8 cellular contexts compared by ENCODE assay signal in genomic region chr1:233294991-233295774, GRCh38. TPM values are rescaled to one million over a fixed set of nuclear protein-coding genes. Genes with fewer than 3 reads are reported as not detected.
DNase-seq lines count a peak whose midpoint lies in the region; ATAC-seq, FAIRE-seq and TF ChIP-seq lines count a peak whose summit lies in the region.

Gene PCNX2 (minus strand): TSS chr1:233295725. CDS start chr1:233295478, 247 bp downstream.

- TF ChIP-seq CTCF in IMR-90 (conservative IDR thresholded peaks at IDR 0.05; ENCODE audit: low read depth, low read length) (no peak), RWPE2 (IDR thresholded peaks at IDR 0.05; ENCODE audit: poor library complexity, severe bottlenecking) (no peak), glutamatergic neuron (IDR thresholded peaks at IDR 0.05; ENCODE audit: partially characterized antibody, unreplicated experiment) (no peak), pancreas (IDR thresholded peaks at IDR 0.05) (no peak), tibial nerve (IDR thresholded peaks at IDR 0.05) (no peak)

- H3K4me1 ChIP-seq in IMR-90 (ENCODE audit: control insufficient read depth, insufficient read depth, low read length) (peaks cover 6% of the 10 kb centered on the region), RWPE2 (ENCODE audit: insufficient read depth, poor library complexity, severe bottlenecking) (peaks cover 19% of the 10 kb centered on the region), pancreas (no peaks in the 10 kb centered on the region), tibial nerve (peaks cover 0 to 15% (median 2%) of the 10 kb centered on the region in 4 donors)

- POLR2A ChIA-PET in IMR-90 (lab: Charles Lee; ENCODE audit: unreplicated experiment): no interaction called here

- H2BK120ac ChIP-seq in IMR-90 (ENCODE audit: low read depth, low read length): peak within 1 kb of the TSS; percentile 76

- H4K91ac ChIP-seq in IMR-90 (ENCODE audit: insufficient read depth, low read depth, low read length): peak within 1 kb of the TSS; percentile 73; the same call in 1 of the 2 replicates

- H3K9me1 ChIP-seq in IMR-90 (ENCODE audit: insufficient read depth, low read length): peaks cover 6% of the 10 kb centered on the region

- no peak for TF ChIP-seq POLR2A in IMR-90 (IDR thresholded peaks at IDR 0.05; ENCODE audit: low read depth, low read length)
- TF ChIP-seq POLR2A in tibial nerve (IDR thresholded peaks at IDR 0.05): no peak

- peak within 1 kb of the TSS; percentile 64; the same call in 1 of the 2 replicates for H2AK5ac ChIP-seq in IMR-90 (ENCODE audit: low read depth, low read length)

- peak within 1 kb of the TSS; percentile 96 for H2AK9ac ChIP-seq in IMR-90 (replicated peaks; ENCODE audit: low read depth, low read length, poor library complexity)

- CTCF ChIA-PET in IMR-90 (lab: Yijun Ruan, JAX): no interaction called here

- FAIRE-seq in pancreas (lab: Jason Lieb, UNC): no peak

- peak within 1 kb of the TSS; percentile 72 for H3K14ac ChIP-seq in IMR-90 (replicated peaks; ENCODE audit: low read depth, low read length)

- 0% methylated on average over 10 of the region's 57 CpGs; no CpG with 5 or more reads in 1 of the 2 experiments for WGBS in IMR-90 (ENCODE audit: extremely low coverage in 2 of 2, insufficient read length in 1 of 2), 2 experiments
- WGBS in pancreas, 2 donors: 2% methylated on average over 51 to 57 of the region's 57 CpGs
- 2 to 3% methylated on average over 19 to 20 of the region's 57 CpGs for WGBS in tibial nerve, 2 donors

- TF ChIP-seq RAD21 in IMR-90 (IDR thresholded peaks at IDR 0.05; ENCODE audit: low read length): no peak

- H3K4me2 ChIP-seq in IMR-90 (ENCODE audit: low read depth, low read length): peak within 1 kb of the TSS; percentile 90

- H4K8ac ChIP-seq in IMR-90 (ENCODE audit: low read depth in 2 of 2, low read length in 2 of 2): peak within 1 kb of the TSS; percentile 40 to 77; a peak in 3 of 4 replicates

- H3K27me3 ChIP-seq in IMR-90 (ENCODE audit: control insufficient read depth, insufficient read depth, low read length): no peaks in the 10 kb centered on the region
- no peaks in the 10 kb centered on the region for H3K27me3 ChIP-seq in RWPE2 (ENCODE audit: insufficient read depth, poor library complexity, severe bottlenecking)
- H3K27me3 ChIP-seq in pancreas: no peaks in the 10 kb centered on the region
- H3K27me3 ChIP-seq in tibial nerve: peaks cover 0 to 4% of the 10 kb centered on the region in 2 donors

- H3K4me1 Mint-ChIP-seq in glutamatergic neuron (ENCODE audit: low read depth, unreplicated experiment): peaks cover 6% of the 10 kb centered on the region

- H3K27ac ChIP-seq in IMR-90 (ENCODE audit: insufficient read depth, low read length) (peak within 1 kb of the TSS; percentile 79), RWPE2 (ENCODE audit: poor library complexity, severe bottlenecking) (peak within 1 kb of the TSS; percentile 75), pancreas (peak within 1 kb of the TSS in 3 of 4 donors; percentile 16 to 66 (median 22)), tibial nerve (peak within 1 kb of the TSS in 3 of 4 donors; percentile 56 to 68 (median 60))

- no peak for TF ChIP-seq EP300 in tibial nerve (IDR thresholded peaks at IDR 0.05)

- no TSS peak for BruUV-seq in IMR-90 (replicated peaks; lab: Mats Ljungman, UMichigan)

- peak within 1 kb of the TSS; percentile 60 for H3K18ac ChIP-seq in IMR-90 (ENCODE audit: low read depth, low read length)

- H3K56ac ChIP-seq in IMR-90 (ENCODE audit: extremely low read depth, insufficient read depth, low read length): peak within 1 kb of the TSS; percentile 63; the same call in 1 of the 2 replicates

- intact Hi-C loops in IMR-90 (cut with micrococcal nuclease) (loop anchor here (5.0 kb wide), 1 partner anchor 658 kb away; no protein-coding TSS in a partner anchor), pancreas (cut with DNase I) (no loop called here)

- H3K9me3 ChIP-seq in IMR-90 (ENCODE audit: control insufficient read depth, insufficient read depth, low read length) (no peaks in the 10 kb centered on the region), RWPE2 (ENCODE audit: severe bottlenecking) (no peaks in the 10 kb centered on the region), pancreas (no peaks in the 10 kb centered on the region), tibial nerve (no peaks in the 10 kb centered on the region)

- H3K9ac ChIP-seq in IMR-90 (ENCODE audit: low read depth, low read length): peak within 1 kb of the TSS; percentile 77

- H4K5ac ChIP-seq in IMR-90 (ENCODE audit: low read depth, low read length): peak within 1 kb of the TSS; percentile 94

- peak within 1 kb of the TSS; percentile 62; the same call in 1 of the 3 replicates for H2BK15ac ChIP-seq in IMR-90 (ENCODE audit: low read depth, low read length)

- H3K36me3 ChIP-seq in IMR-90 (ENCODE audit: control insufficient read depth, insufficient read depth, low read length) (no peaks in the 10 kb centered on the region), RWPE2 (ENCODE audit: low read depth) (peaks cover 11% of the 10 kb centered on the region; the same call in 1 of the 2 replicates), pancreas (no peaks in the 10 kb centered on the region), tibial nerve (no peaks in the 10 kb centered on the region)

- dilution Hi-C loops in IMR-90 (cut with HindIII; ENCODE audit: low sequenced_read_pairs, unreplicated experiment): no loop called here

- peaks cover 4% of the 10 kb centered on the region for H3K27me3 Mint-ChIP-seq in glutamatergic neuron (ENCODE audit: unreplicated experiment)

- no peaks in the 10 kb centered on the region for H3K36me3 Mint-ChIP-seq in glutamatergic neuron (ENCODE audit: unreplicated experiment)

- in situ Hi-C loops in IMR-90 (cut with MboI; ENCODE audit: low sequenced_read_pairs): no loop called here

- ATAC-seq in GM21528 (IDR thresholded peaks at IDR 0.05; ENCODE audit: low FRiP score, unreplicated experiment) (peak; percentile 95), IMR-90 (ENCODE audit: low read depth) (peak; percentile 89), RWPE2 (ENCODE audit: low read depth) (peak; percentile 83), pancreas (peak; percentile 89 to 97 (median 95))

- peak within 1 kb of the TSS; percentile 91 for H3K27ac Mint-ChIP-seq in glutamatergic neuron (ENCODE audit: unreplicated experiment)

- peak within 1 kb of the TSS; percentile 67 for H3K23ac ChIP-seq in IMR-90 (ENCODE audit: low read depth, low read length)

- H3K4ac ChIP-seq in IMR-90 (ENCODE audit: low read depth, low read length): peak within 1 kb of the TSS; percentile 89

- peak within 1 kb of the TSS; percentile 42; the same call in 1 of the 2 replicates for H2BK20ac ChIP-seq in IMR-90 (ENCODE audit: low read depth, low read length)

- DNase-seq in DMS79 (lab: John Stamatoyannopoulos, UW) (peak; percentile 57), IMR-90 (peak; percentile 74), RWPE2 (ENCODE audit: low spot score) (peak; percentile 66), glutamatergic neuron (no peak), pancreas (peak; percentile 52 to 82 (median 60)), tibial nerve (ENCODE audit: low spot score in 2 of 2) (no peak)
- DNase-seq in activated naive CD4-positive, alpha-beta T cell (lab: John Stamatoyannopoulos, UW): peak; percentile 4 to 53 (median 40)

- H3K4me3 Mint-ChIP-seq in glutamatergic neuron (ENCODE audit: unreplicated experiment): peak within 1 kb of the TSS; percentile 96

- H3K4me3 ChIP-seq in IMR-90 (ENCODE audit: insufficient read depth, low read depth, low read length) (peak within 1 kb of the TSS; percentile 79), RWPE2 (ENCODE audit: severe bottlenecking) (peak within 1 kb of the TSS; percentile 89), pancreas (peak within 1 kb of the TSS; percentile 62 to 84 (median 70)), tibial nerve (peak within 1 kb of the TSS; percentile 44 to 76 (median 57))

- peaks cover 12 to 33% of the 10 kb centered on the region in 2 experiments; a peak in 3 of 4 replicates for H3K79me1 ChIP-seq in IMR-90 (ENCODE audit: low read depth in 1 of 2, low read length in 2 of 2)

- H2BK5ac ChIP-seq in IMR-90 (ENCODE audit: low read depth, low read length, poor library complexity, severe bottlenecking): peak within 1 kb of the TSS; percentile 66

- H2AFZ ChIP-seq in IMR-90 (replicated peaks; ENCODE audit: low read length, poor library complexity): peak within 1 kb of the TSS; percentile 97

- H4K20me1 ChIP-seq in IMR-90 (ENCODE audit: insufficient read depth, low read length): no peaks in the 10 kb centered on the region

- H3K9me3 Mint-ChIP-seq in glutamatergic neuron (ENCODE audit: unreplicated experiment): peaks cover 5% of the 10 kb centered on the region

TF ChIP-seq in IMR-90, 13 proteins besides CTCF, POLR2A, EP300 and RAD21 (continues in another document):
- TF ChIP-seq RFX5 (IDR thresholded peaks at IDR 0.05; ENCODE audit: low read depth, low read length) (no peak), BHLHE40 (IDR thresholded peaks at IDR 0.05; ENCODE audit: low read depth, low read length) (0 out of 2 replicates have a peak, but pooled peaks have one; percentile 33), ELK1 (IDR thresholded peaks at IDR 0.05; ENCODE audit: borderline replicate concordance, low read depth, low read length) (no peak), MAZ (IDR thresholded peaks at IDR 0.05; ENCODE audit: borderline replicate concordance, low read depth, low read length) (no peak), RCOR1 (IDR thresholded peaks at IDR 0.05; ENCODE audit: insufficient replicate concordance, low read length) (no peak), MAFK (IDR thresholded peaks at IDR 0.05; ENCODE audit: low read depth, low read length) (no peak)

RNA-seq across cellular contexts. Expression of gene PCNX2, which starts in this region (rescaled TPM):
- 22.6 and 26.1 TPM in 2 replicates for total RNA-seq in IMR-90 (2012; rRNA removed)
- 15.9 and 17.2 TPM in 2 replicates for polyA plus RNA-seq in IMR-90 (2012; rRNA removed)
- polyA plus RNA-seq in IMR-90 (2012; cell fraction: cytosol; rRNA removed): 6.9 and 12.9 TPM in 2 replicates
- polyA plus RNA-seq in IMR-90 (2012; cell fraction: nucleus; rRNA removed; ENCODE audit: low replicate concordance): 53.8 and 63.1 TPM in 2 replicates
- 44.5 TPM for total RNA-seq in glutamatergic neuron (ENCODE audit: unreplicated experiment)
- 10 to 100 TPM in 2 of 6 donors, 1 to 10 TPM in 4; 7.6 to 13.4 (median 8.7) TPM for total RNA-seq in pancreas
- 10 to 100 TPM in 1 of 2 donors, 1 to 10 TPM in 1; 5.5 to 25.9 TPM for polyA plus RNA-seq in pancreas
- total RNA-seq in tibial nerve: 10 to 100 TPM; 10.2 to 32.1 (median 19.2) TPM

Comparison
In these comparisons a context has a peak if more than half of its experiments do, and no peak if none do; other contexts are left out.
1. DNase-seq: peak in DMS79 (single experiment), IMR-90 (single experiment), RWPE2 (single experiment), activated naive CD4-positive, alpha-beta T cell (4 of 4) and pancreas (6 of 6); none in glutamatergic neuron (single experiment) and tibial nerve (0 of 2).
2. H3K27ac ChIP-seq: peak in every context shown above with its lines; median percentile 79 in IMR-90; 75 in RWPE2; 60 in tibial nerve; 22 in pancreas.
3. Peak in every context shown above with its lines, with median percentiles within 50 percentile points of each other: ATAC-seq and H3K4me3 ChIP-seq.